Comparison of ENCODE assay signal across 11 cellular contexts in the genomic region with DNA sequence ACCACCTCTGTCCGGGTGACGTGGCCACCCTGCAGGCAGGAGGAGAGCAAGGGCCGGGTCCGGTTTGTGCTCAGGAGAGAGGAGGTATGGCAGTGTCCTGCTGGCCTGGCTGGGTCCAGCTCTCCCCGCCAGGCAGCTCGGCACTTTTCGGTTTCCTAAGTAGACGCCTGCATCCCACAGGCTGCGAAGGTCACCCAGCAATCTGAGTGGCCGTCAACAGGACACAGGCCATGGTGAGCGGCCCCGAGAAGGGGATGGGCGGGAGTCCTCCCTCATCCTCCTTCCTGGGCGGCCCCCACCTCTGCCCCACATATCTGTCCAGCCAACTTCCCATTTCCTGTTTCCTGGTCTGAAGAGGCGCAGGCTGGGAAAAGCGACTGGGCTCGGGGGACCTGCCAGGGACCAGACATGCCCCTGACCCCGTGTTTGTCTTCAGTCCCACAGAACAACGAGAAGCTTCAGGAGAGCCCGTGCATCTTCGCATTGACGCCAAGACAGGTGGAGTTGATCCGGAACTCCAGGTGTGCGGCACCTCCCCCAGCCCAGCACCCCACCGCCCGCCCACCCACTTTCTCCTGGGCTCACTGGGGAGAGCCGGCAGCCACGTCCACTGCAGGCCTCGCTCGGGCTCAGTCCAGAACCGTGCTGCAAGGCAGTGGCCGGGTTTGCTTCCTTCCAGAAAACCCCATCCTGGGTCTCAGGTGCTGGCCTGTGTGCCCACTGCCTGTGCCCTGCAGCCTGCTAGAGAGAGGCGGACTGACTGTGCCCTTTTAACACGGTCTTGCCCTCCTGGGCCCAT.
"Had no signal": no experiment of that assay in that cellular context is flagged by ENCODE, and none has a peak within 500 bp of the region (broad histone marks: within the 10 kb centered on the region; RNA-seq: fewer than 3 reads in every experiment).

No MANE protein-coding gene starts in this region.

- H3K4me3 Mint-ChIP-seq: activated naive CD8-positive, alpha-beta T cell; activated T-cell treated with anti-CD3 and anti-CD28 coated beads, Interleukin-2, amount 50 U/mL, for 24 hours; immature natural killer cell had no signal

- H3K27ac ChIP-seq: pancreas had no signal

- H3K27me3 ChIP-seq: pancreas, tibial nerve had no signal

- DNase-seq: activated CD4-positive, alpha-beta T cell treated with anti-CD3 and anti-CD28 coated beads, Interleukin-2, amount 50 U/mL, for 4 hours; activated effector memory CD4-positive, alpha-beta T cell treated with anti-CD3 and anti-CD28 coated beads, Interleukin-2, amount 50 U/mL, for 16 hours; activated T-cell treated with anti-CD3 and anti-CD28 coated beads, Interleukin-2, amount 50 U/mL, for 24 hours; immature natural killer cell; left colon had no signal

- H3K9me3 ChIP-seq: pancreas, tibial nerve had no signal

- H3K27me3 Mint-ChIP-seq: activated naive CD8-positive, alpha-beta T cell; activated T-cell treated with anti-CD3 and anti-CD28 coated beads, Interleukin-2, amount 50 U/mL, for 24 hours had no signal

- H3K9me3 Mint-ChIP-seq: activated T-cell treated with anti-CD3 and anti-CD28 coated beads, Interleukin-2, amount 50 U/mL, for 24 hours; immature natural killer cell had no signal

- H3K4me1 ChIP-seq: pancreas had no signal

- FAIRE-seq: endothelial cell of umbilical vein, pancreas had no signal

- H3K4me3 ChIP-seq: pancreas, skin epidermis, tibial nerve had no signal

- ATAC-seq: activated CD4-positive, CD25-positive, alpha-beta regulatory T cell treated with anti-CD3 and anti-CD28 coated beads, Interleukin-2, amount 50 U/mL, for 24 hours; left colon; pancreas had no signal

- H3K27ac Mint-ChIP-seq: activated naive CD8-positive, alpha-beta T cell; activated T-cell treated with anti-CD3 and anti-CD28 coated beads, Interleukin-2, amount 50 U/mL, for 24 hours; immature natural killer cell had no signal
